16 cellular contexts compared by ENCODE assay signal in the genomic region with DNA sequence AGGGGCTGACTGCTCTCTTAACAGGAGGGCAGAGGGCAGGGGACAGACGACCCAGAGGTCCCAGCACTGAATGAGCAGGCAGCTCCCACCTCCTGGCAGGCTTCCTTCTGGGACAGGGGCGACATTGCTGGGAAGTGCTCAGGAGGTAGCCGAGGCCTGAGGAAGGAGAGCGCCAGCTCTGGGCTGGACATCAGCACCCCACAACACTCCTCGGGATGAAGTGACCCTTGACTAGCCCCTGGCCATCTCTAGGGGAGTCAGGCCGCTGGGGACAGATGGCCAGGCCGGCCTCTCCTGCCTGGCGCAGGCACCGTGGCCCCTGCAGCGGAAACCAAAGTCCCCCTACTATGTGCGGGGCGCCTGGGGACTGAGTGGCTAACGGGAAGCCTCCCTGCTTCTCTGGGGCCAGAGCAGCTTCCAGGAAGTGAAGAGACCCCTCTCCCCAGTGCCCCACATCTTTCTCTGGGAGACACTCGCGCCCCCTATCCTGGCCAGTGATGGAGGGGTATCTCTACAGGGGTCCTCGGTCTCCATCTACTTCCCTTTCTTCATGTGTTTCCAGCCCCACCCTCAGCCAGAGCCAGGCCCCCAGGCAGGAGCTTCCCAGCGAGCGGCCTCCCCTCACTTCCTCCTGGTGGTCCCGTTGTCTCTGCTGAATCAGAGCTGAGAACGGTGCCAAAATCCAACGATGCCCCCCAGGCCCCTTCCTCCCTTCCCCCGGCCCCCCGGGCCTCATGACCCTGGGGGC. TPM values are rescaled to one million over a fixed set of nuclear protein-coding genes. Genes with fewer than 3 reads are reported as not detected.
A peak's percentile ranks its signal among the peaks of the same experiment; 100 is the strongest.
DNase-seq lines count a peak whose midpoint lies in the region; ATAC-seq and TF ChIP-seq lines count a peak whose summit lies in the region.
"Had no signal": no experiment of that assay in that cellular context is flagged by ENCODE, and none has a peak within 500 bp of the region (broad histone marks: within the 10 kb centered on the region; RNA-seq: fewer than 3 reads in every experiment).

No MANE protein-coding gene starts in this region.

- DNase-seq in right cardiac atrium (peak in 2 of 3 donors; percentile 28 to 43), heart left ventricle (no peak), epidermal melanocyte (ENCODE audit: insufficient read length, low spot score) (peak; percentile 16), ureter (ENCODE audit: low spot score) (peak; percentile 41), hepatic stellate cell (ENCODE audit: low spot score) (no peak)
- no peak for DNase-seq in naive thymus-derived CD4-positive, alpha-beta T cell
- DNase-seq in CD4-positive, alpha-beta memory T cell: no peak
- DNase-seq: DMS 273 treated with DMSO at 0.1 percent for 48 hours, GOT3, Karpas-422, MM.1S, NCI-H1105, NCI-H187, PC-9 had no signal

- ATAC-seq in right cardiac atrium: no peak
- no peak for ATAC-seq in heart left ventricle
- no peak for ATAC-seq in naive thymus-derived CD4-positive, alpha-beta T cell

- intact Hi-C loops in right cardiac atrium (cut with DNase I) (no loop called here), heart left ventricle (cut with DNase I) (no loop called here)
- intact Hi-C loops in naive thymus-derived CD4-positive, alpha-beta T cell (cut with micrococcal nuclease): no loop called here
- intact Hi-C loops in CD4-positive, alpha-beta memory T cell (cut with micrococcal nuclease): loop anchor here (2.0 kb wide), 1 partner anchor 33 kb away; a partner anchor contains a TSS

- H3K4me3 Mint-ChIP-seq in naive thymus-derived CD4-positive, alpha-beta T cell: peak overlapping the region in 4 of 10 donors; percentile 24 to 74 (median 40)
- peak overlapping the region in 2 of 8 donors; percentile 6 to 10 for H3K4me3 Mint-ChIP-seq in CD4-positive, alpha-beta memory T cell

- H3K27ac ChIP-seq in right cardiac atrium (ENCODE audit: low read length): no peak overlapping the region
- no peak overlapping the region for H3K27ac ChIP-seq in heart left ventricle
- no peak overlapping the region for H3K27ac ChIP-seq in HEK293 (ENCODE audit: extremely low read depth, low read depth, low read length)
- no peak overlapping the region for H3K27ac ChIP-seq in naive thymus-derived CD4-positive, alpha-beta T cell (ENCODE audit: low read depth, low read length)
- H3K27ac ChIP-seq in CD4-positive, alpha-beta memory T cell (ENCODE audit: low read depth, low read length): no peak overlapping the region
- H3K27ac ChIP-seq: PC-9 had no signal

- H3K27ac Mint-ChIP-seq in naive thymus-derived CD4-positive, alpha-beta T cell: no peak overlapping the region
- H3K27ac Mint-ChIP-seq in CD4-positive, alpha-beta memory T cell: peak overlapping the region in 2 of 7 donors; percentile 12 to 82

- TF ChIP-seq CTCF in heart left ventricle (IDR thresholded peaks at IDR 0.05) (no peak), HEK293 (tag by site-specific recombination; IDR thresholded peaks at IDR 0.05) (no peak)

- H3K9me3 Mint-ChIP-seq in naive thymus-derived CD4-positive, alpha-beta T cell: peaks cover 0 to 1% (median 0%) of the 10 kb centered on the region in 11 donors
- no peaks in the 10 kb centered on the region for H3K9me3 Mint-ChIP-seq in CD4-positive, alpha-beta memory T cell

- no peak for TF ChIP-seq POLR2A in heart left ventricle (IDR thresholded peaks at IDR 0.05)

- peaks cover 0 to 58% (median 0%) of the 10 kb centered on the region in 5 donors for H3K27me3 Mint-ChIP-seq in naive thymus-derived CD4-positive, alpha-beta T cell
- no peaks in the 10 kb centered on the region for H3K27me3 Mint-ChIP-seq in CD4-positive, alpha-beta memory T cell

- no peaks in the 10 kb centered on the region for H3K36me3 Mint-ChIP-seq in naive thymus-derived CD4-positive, alpha-beta T cell
- H3K36me3 Mint-ChIP-seq in CD4-positive, alpha-beta memory T cell: no peaks in the 10 kb centered on the region

- H3K4me3 ChIP-seq in right cardiac atrium (ENCODE audit: low read length): no peak overlapping the region
- no peak overlapping the region for H3K4me3 ChIP-seq in heart left ventricle
- no peak overlapping the region for H3K4me3 ChIP-seq in HEK293 (ENCODE audit: low read depth, low read length)
- no peak overlapping the region for H3K4me3 ChIP-seq in naive thymus-derived CD4-positive, alpha-beta T cell (ENCODE audit: low read length)
- H3K4me3 ChIP-seq in CD4-positive, alpha-beta memory T cell (ENCODE audit: low read length in 2 of 2): no peak overlapping the region
- H3K4me3 ChIP-seq: PC-9 had no signal

- H3K9me3 ChIP-seq in right cardiac atrium (ENCODE audit: control insufficient read depth, low read length) (no peaks in the 10 kb centered on the region), heart left ventricle (no peaks in the 10 kb centered on the region), HEK293 (ENCODE audit: control insufficient read depth, insufficient read depth, low read depth, low read length) (no peaks in the 10 kb centered on the region)
- no peaks in the 10 kb centered on the region for H3K9me3 ChIP-seq in naive thymus-derived CD4-positive, alpha-beta T cell (ENCODE audit: control insufficient read depth in 2 of 3, low read length in 3 of 3)
- H3K9me3 ChIP-seq in CD4-positive, alpha-beta memory T cell (ENCODE audit: control insufficient read depth in 1 of 2, low read length in 2 of 2): no peaks in the 10 kb centered on the region

- WGBS in right cardiac atrium: 67% methylated on average over 23 of the region's 23 CpGs
- WGBS in heart left ventricle, 4 donors: 75 to 79% (median 75%) methylated on average over 21 to 23 of the region's 23 CpGs

- H3K4me1 ChIP-seq in right cardiac atrium (ENCODE audit: control insufficient read depth, insufficient read depth, low read length) (peaks cover 4% of the 10 kb centered on the region), heart left ventricle (peaks cover 4 to 31% (median 18%) of the 10 kb centered on the region in 12 donors), HEK293 (ENCODE audit: control insufficient read depth, insufficient read depth, low read length) (no peaks in the 10 kb centered on the region)
- H3K4me1 ChIP-seq in naive thymus-derived CD4-positive, alpha-beta T cell (ENCODE audit: control insufficient read depth in 2 of 2, insufficient read depth in 2 of 2, low read length in 2 of 2): peaks cover 7 to 16% of the 10 kb centered on the region in 2 donors
- peaks cover 34% of the 10 kb centered on the region for H3K4me1 ChIP-seq in CD4-positive, alpha-beta memory T cell (ENCODE audit: insufficient read depth, low read length)

- H3K36me3 ChIP-seq in heart left ventricle (peaks cover 0 to 17% (median 0%) of the 10 kb centered on the region in 9 donors), HEK293 (ENCODE audit: control insufficient read depth in 2 of 2, insufficient read depth in 1 of 2, low read length in 2 of 2) (peaks cover 0 to 13% of the 10 kb centered on the region in 2 experiments; a peak in 1 of 3 replicates)
- H3K36me3 ChIP-seq in naive thymus-derived CD4-positive, alpha-beta T cell (ENCODE audit: control insufficient read depth in 2 of 3, insufficient read depth in 3 of 3, low read length in 3 of 3): no peaks in the 10 kb centered on the region
- no peaks in the 10 kb centered on the region for H3K36me3 ChIP-seq in CD4-positive, alpha-beta memory T cell (ENCODE audit: insufficient read depth, low read length)

- POLR2A ChIA-PET in HEK293 (lab: Yijun Ruan, JAX): no interaction called here
- POLR2A ChIA-PET in naive thymus-derived CD4-positive, alpha-beta T cell (lab: Charles Lee): interaction anchor here (0.6 to 1.6 kb wide), 2 partner anchors 56 to 177 kb away, joined by 4 to 7 read pairs; a partner anchor contains a TSS
- POLR2A ChIA-PET in CD4-positive, alpha-beta memory T cell (lab: Charles Lee; ENCODE audit: partially characterized antibody): interaction anchor here (0.6 to 1.1 kb wide), 2 partner anchors 56 to 78 kb away, joined by 3 to 5 read pairs; a partner anchor contains a TSS

- H3K4me1 Mint-ChIP-seq in naive thymus-derived CD4-positive, alpha-beta T cell: peaks cover 9 to 32% (median 16%) of the 10 kb centered on the region in 7 donors
- H3K4me1 Mint-ChIP-seq in CD4-positive, alpha-beta memory T cell: peaks cover 8 to 33% (median 18%) of the 10 kb centered on the region in 4 donors

- CTCF ChIA-PET in HEK293 (lab: Yijun Ruan, JAX): interaction anchor here (1.7 kb wide), 1 partner anchor 12 kb away, joined by 6 read pairs; no protein-coding TSS in a partner anchor
- CTCF ChIA-PET in naive thymus-derived CD4-positive, alpha-beta T cell (lab: Charles Lee): interaction anchor here (1.7 kb wide), 1 partner anchor 80 kb away, joined by 6 read pairs; no protein-coding TSS in a partner anchor
- CTCF ChIA-PET in CD4-positive, alpha-beta memory T cell (lab: Charles Lee; ENCODE audit: partially characterized antibody): interaction anchor here (1.0 to 1.1 kb wide), 2 partner anchors 12 to 40 kb away, joined by 3 to 4 read pairs; a partner anchor contains a TSS

- no peaks in the 10 kb centered on the region for H3K27me3 ChIP-seq in right cardiac atrium (ENCODE audit: control insufficient read depth, insufficient read depth)
- H3K27me3 ChIP-seq in heart left ventricle: peaks cover 0 to 62% (median 16%) of the 10 kb centered on the region in 9 donors
- no peaks in the 10 kb centered on the region for H3K27me3 ChIP-seq in naive thymus-derived CD4-positive, alpha-beta T cell (ENCODE audit: control insufficient read depth in 2 of 2, insufficient read depth in 2 of 2, low read length in 2 of 2)
- H3K27me3 ChIP-seq in CD4-positive, alpha-beta memory T cell (ENCODE audit: insufficient read depth, low read length): peaks cover 7% of the 10 kb centered on the region

RNA-seq across cellular contexts. Expression of a gene that starts 10.0 kb away (rescaled TPM):
- total RNA-seq in right cardiac atrium: under 1 TPM in 2 of 4 donors, not detected in 2; 0.29 to 0.34 TPM
- 0.11 TPM for polyA plus RNA-seq in right cardiac atrium
- under 1 TPM in 5 of 9 donors, not detected in 4; 0.07 to 0.27 (median 0.11) TPM for total RNA-seq in heart left ventricle
- under 1 TPM; 0.01 to 0.04 TPM for polyA plus RNA-seq in heart left ventricle
- 2.0 TPM for total RNA-seq in ureter
- 1 to 10 TPM in 1 of 5 experiments, under 1 TPM in 3, not detected in 1; 0.08 to 1.2 (median 0.16) TPM for total RNA-seq in naive thymus-derived CD4-positive, alpha-beta T cell
- under 1 TPM; 0.08 to 0.12 TPM for polyA plus RNA-seq in naive thymus-derived CD4-positive, alpha-beta T cell
- under 1 TPM; 0.29 to 0.36 TPM for total RNA-seq in CD4-positive, alpha-beta memory T cell
- polyA plus RNA-seq in CD4-positive, alpha-beta memory T cell: under 1 TPM in 1 of 2 donors, not detected in 1; 0.06 TPM
- total RNA-seq: Daoy had no signal

RNA-seq across cellular contexts. Expression of a gene that starts 24.2 kb away (rescaled TPM):
- total RNA-seq in right cardiac atrium (1 to 10 TPM in 2 of 4 donors, under 1 TPM in 2; 0.93 to 1.2 (median 0.97) TPM), heart left ventricle (1 to 10 TPM in 4 of 9 donors, under 1 TPM in 5; 0.17 to 2.2 (median 1.00) TPM), ureter (8.5 TPM)
- polyA plus RNA-seq in right cardiac atrium (0.36 TPM), heart left ventricle (1 to 10 TPM in 1 of 2 donors, under 1 TPM in 1; 0.27 to 2.6 TPM)
- total RNA-seq in naive thymus-derived CD4-positive, alpha-beta T cell: under 1 TPM in 1 of 5 experiments, not detected in 4; 0.24 TPM
- under 1 TPM in 1 of 2 donors, not detected in 1; 0.53 TPM for polyA plus RNA-seq in naive thymus-derived CD4-positive, alpha-beta T cell
- not detected for total RNA-seq in CD4-positive, alpha-beta memory T cell
- polyA plus RNA-seq in CD4-positive, alpha-beta memory T cell: not detected

RNA-seq across cellular contexts. Expression of a gene that starts 34.1 kb away (rescaled TPM):
- total RNA-seq in right cardiac atrium (10 to 100 TPM; 17.7 to 20.5 (median 18.6) TPM), heart left ventricle (10 to 100 TPM; 18.2 to 41.9 (median 22.1) TPM), ureter (15.9 TPM)
- polyA plus RNA-seq in right cardiac atrium (22.2 TPM), heart left ventricle (10 to 100 TPM; 20.5 to 34.7 TPM)
- total RNA-seq in naive thymus-derived CD4-positive, alpha-beta T cell: 10 to 100 TPM in 3 of 5 experiments, 1 to 10 TPM in 2; 7.4 to 12.2 (median 11.4) TPM
- polyA plus RNA-seq in naive thymus-derived CD4-positive, alpha-beta T cell: 1 to 10 TPM; 2.5 to 3.8 TPM
- total RNA-seq in CD4-positive, alpha-beta memory T cell: 10 to 100 TPM; 11.9 to 14.1 TPM
- polyA plus RNA-seq in CD4-positive, alpha-beta memory T cell: 1 to 10 TPM; 1.1 to 2.8 TPM

RNA-seq across cellular contexts. Expression of a gene that starts 39.5 kb away (rescaled TPM):
- total RNA-seq in right cardiac atrium: 10 to 100 TPM; 23.2 to 32.6 (median 28.5) TPM
- 26.9 TPM for polyA plus RNA-seq in right cardiac atrium
- 10 to 100 TPM; 11.6 to 26.6 (median 23.5) TPM for total RNA-seq in heart left ventricle
- polyA plus RNA-seq in heart left ventricle: 10 to 100 TPM; 22.2 to 35.5 TPM
- 35.1 TPM for total RNA-seq in ureter
- total RNA-seq in naive thymus-derived CD4-positive, alpha-beta T cell: 100 to 1,000 TPM in 1 of 5 experiments, 10 to 100 TPM in 4; 48.7 to 109 (median 66.5) TPM
- polyA plus RNA-seq in naive thymus-derived CD4-positive, alpha-beta T cell: 1 to 10 TPM; 1.8 to 2.0 TPM
- total RNA-seq in CD4-positive, alpha-beta memory T cell: 10 to 100 TPM; 59.7 to 62.5 TPM
- polyA plus RNA-seq in CD4-positive, alpha-beta memory T cell: 1 to 10 TPM in 1 of 2 donors, under 1 TPM in 1; 0.57 to 2.5 TPM

RNA-seq across cellular contexts. Expression of a gene that starts 50.5 kb away (rescaled TPM):
- total RNA-seq in right cardiac atrium: 10 to 100 TPM in 3 of 4 donors, 1 to 10 TPM in 1; 8.0 to 17.6 (median 14.5) TPM
- polyA plus RNA-seq in right cardiac atrium: 2.4 TPM
- total RNA-seq in heart left ventricle: 10 to 100 TPM in 2 of 9 donors, 1 to 10 TPM in 7; 3.6 to 41.2 (median 8.0) TPM
- polyA plus RNA-seq in heart left ventricle: 1 to 10 TPM in 1 of 2 donors, under 1 TPM in 1; 0.76 to 3.5 TPM
- 2.2 TPM for total RNA-seq in ureter
- total RNA-seq in naive thymus-derived CD4-positive, alpha-beta T cell: 1 to 10 TPM in 4 of 5 experiments, under 1 TPM in 1; 0.27 to 4.0 (median 1.6) TPM
- polyA plus RNA-seq in naive thymus-derived CD4-positive, alpha-beta T cell: not detected
- under 1 TPM; 0.93 to 1.00 TPM for total RNA-seq in CD4-positive, alpha-beta memory T cell
- not detected for polyA plus RNA-seq in CD4-positive, alpha-beta memory T cell

Comparison
In these comparisons a context has a peak if more than half of its experiments do, and no peak if none do; other contexts are left out.
1. DNase-seq: peak in right cardiac atrium (2 of 3), epidermal melanocyte (single experiment) and ureter (single experiment); none in heart left ventricle (0 of 5), naive thymus-derived CD4-positive, alpha-beta T cell (0 of 9), CD4-positive, alpha-beta memory T cell (0 of 5) and hepatic stellate cell (single experiment).